ENCODE assay signal across 1 cellular context in the genomic region with DNA sequence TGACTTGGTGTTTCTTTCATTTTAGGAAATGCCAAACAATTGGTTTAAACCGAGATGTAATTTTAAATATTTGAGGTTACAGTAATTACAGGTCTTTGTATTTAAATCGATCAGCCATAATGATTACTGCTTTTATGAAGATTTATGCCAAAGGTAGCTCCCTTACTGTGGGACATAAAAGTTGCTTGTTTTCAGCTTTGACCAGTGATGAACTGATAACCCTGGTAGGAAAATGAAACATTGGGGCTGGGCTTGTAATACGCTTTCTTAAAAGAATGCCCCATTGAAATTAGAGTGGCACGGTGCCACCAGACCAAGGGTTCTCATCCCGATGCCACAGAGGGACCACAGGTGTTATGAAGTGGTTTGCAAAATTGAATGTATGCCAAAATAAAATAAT.
TF ChIP-seq lines count a peak whose summit lies in the region.

No MANE protein-coding gene starts in this region.

TF ChIP-seq in WTC11, 78 proteins besides CTCF, POLR2A, EP300 and RAD21 (continued from another document):
- TF ChIP-seq, protein P1, sequence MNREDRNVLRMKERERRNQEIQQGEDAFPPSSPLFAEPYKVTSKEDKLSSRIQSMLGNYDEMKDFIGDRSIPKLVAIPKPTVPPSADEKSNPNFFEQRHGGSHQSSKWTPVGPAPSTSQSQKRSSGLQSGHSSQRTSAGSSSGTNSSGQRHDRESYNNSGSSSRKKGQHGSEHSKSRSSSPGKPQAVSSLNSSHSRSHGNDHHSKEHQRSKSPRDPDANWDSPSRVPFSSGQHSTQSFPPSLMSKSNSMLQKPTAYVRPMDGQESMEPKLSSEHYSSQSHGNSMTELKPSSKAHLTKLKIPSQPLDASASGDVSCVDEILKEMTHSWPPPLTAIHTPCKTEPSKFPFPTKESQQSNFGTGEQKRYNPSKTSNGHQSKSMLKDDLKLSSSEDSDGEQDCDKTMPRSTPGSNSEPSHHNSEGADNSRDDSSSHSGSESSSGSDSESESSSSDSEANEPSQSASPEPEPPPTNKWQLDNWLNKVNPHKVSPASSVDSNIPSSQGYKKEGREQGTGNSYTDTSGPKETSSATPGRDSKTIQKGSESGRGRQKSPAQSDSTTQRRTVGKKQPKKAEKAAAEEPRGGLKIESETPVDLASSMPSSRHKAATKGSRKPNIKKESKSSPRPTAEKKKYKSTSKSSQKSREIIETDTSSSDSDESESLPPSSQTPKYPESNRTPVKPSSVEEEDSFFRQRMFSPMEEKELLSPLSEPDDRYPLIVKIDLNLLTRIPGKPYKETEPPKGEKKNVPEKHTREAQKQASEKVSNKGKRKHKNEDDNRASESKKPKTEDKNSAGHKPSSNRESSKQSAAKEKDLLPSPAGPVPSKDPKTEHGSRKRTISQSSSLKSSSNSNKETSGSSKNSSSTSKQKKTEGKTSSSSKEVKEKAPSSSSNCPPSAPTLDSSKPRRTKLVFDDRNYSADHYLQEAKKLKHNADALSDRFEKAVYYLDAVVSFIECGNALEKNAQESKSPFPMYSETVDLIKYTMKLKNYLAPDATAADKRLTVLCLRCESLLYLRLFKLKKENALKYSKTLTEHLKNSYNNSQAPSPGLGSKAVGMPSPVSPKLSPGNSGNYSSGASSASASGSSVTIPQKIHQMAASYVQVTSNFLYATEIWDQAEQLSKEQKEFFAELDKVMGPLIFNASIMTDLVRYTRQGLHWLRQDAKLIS (CRISPR knock-in tag; IDR thresholded peaks at IDR 0.05; ENCODE audit: borderline replicate concordance): no peak
